In the genomic region with DNA sequence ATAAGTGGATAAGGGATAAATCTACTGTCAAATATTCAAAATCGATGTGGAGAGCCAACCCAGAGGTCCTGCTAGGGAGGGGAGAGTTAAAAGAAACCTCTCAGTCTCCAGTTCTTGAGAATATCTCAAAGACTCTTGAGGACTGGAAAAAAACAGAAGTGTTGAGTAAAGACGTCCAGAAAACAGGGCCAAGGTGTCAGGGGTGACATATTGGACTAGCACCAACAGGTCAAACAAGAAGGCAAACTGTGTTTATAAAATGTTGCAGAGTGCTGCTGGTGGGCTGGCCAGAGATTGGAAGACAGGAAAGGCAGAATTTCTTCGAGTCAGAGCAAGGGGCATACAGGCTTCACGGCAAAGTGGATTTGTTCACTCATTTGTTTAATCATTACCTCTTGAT, we compare ENCODE assay signal across 1 cellular context.
TF ChIP-seq lines count a peak whose summit lies in the region.

No MANE protein-coding gene starts in this region.

TF ChIP-seq in IMR-90, 13 proteins besides CTCF, POLR2A, EP300 and RAD21:
- TF ChIP-seq RCOR1 (IDR thresholded peaks at IDR 0.05; ENCODE audit: insufficient replicate concordance, low read length): no peak
- TF ChIP-seq BHLHE40 (IDR thresholded peaks at IDR 0.05; ENCODE audit: low read depth, low read length): no peak
- TF ChIP-seq MXI1 (IDR thresholded peaks at IDR 0.05; ENCODE audit: borderline replicate concordance, low read depth, low read length): no peak
- no peak for TF ChIP-seq CEBPB (IDR thresholded peaks at IDR 0.05; ENCODE audit: low read depth, low read length)
- no peak for TF ChIP-seq SMC3 (IDR thresholded peaks at IDR 0.05; ENCODE audit: low read depth, low read length)
- no peak for TF ChIP-seq FOS (IDR thresholded peaks at IDR 0.05; ENCODE audit: low read depth, low read length)
- TF ChIP-seq NFE2L2 (IDR thresholded peaks at IDR 0.05; ENCODE audit: low read depth, low read length): no peak
- no peak for TF ChIP-seq MAZ (IDR thresholded peaks at IDR 0.05; ENCODE audit: borderline replicate concordance, low read depth, low read length)
- TF ChIP-seq CHD1 (IDR thresholded peaks at IDR 0.05; ENCODE audit: low read depth, low read length): no peak
- TF ChIP-seq RFX5 (IDR thresholded peaks at IDR 0.05; ENCODE audit: low read depth, low read length): no peak
- TF ChIP-seq USF2 (IDR thresholded peaks at IDR 0.05; ENCODE audit: low read depth, low read length): no peak
- TF ChIP-seq ELK1 (IDR thresholded peaks at IDR 0.05; ENCODE audit: borderline replicate concordance, low read depth, low read length): no peak
- no peak for TF ChIP-seq MAFK (IDR thresholded peaks at IDR 0.05; ENCODE audit: low read depth, low read length)
